Comparison of ENCODE assay signal across 22 cellular contexts in genomic region chr2:60066971-60067370, GRCh38.
"Had no signal": no experiment of that assay in that cellular context is flagged by ENCODE, and none has a peak within 500 bp of the region (broad histone marks: within the 10 kb centered on the region; RNA-seq: fewer than 3 reads in every experiment).

No MANE protein-coding gene starts in this region.

- H3K9ac ChIP-seq: KMS-11 had no signal

- H3K4me3 ChIP-seq: body of pancreas, PC-9 had no signal

- H2AFZ ChIP-seq: PC-9 had no signal

- H3K9me3 ChIP-seq: body of pancreas had no signal

- H3K27me3 ChIP-seq: body of pancreas had no signal

- DNase-seq: activated CD4-positive, alpha-beta memory T cell treated with anti-CD3 and anti-CD28 coated beads, Interleukin-2, amount 10 ng/mL, durations not matched to agents 7 days and 5 days; activated CD4-positive, alpha-beta T cell treated with anti-CD3 and anti-CD28 coated beads for 36 hours; activated CD4-positive, alpha-beta T cell treated with anti-CD3 and anti-CD28 coated beads, Interleukin-2, amount 50 U/mL, for 1 hour; activated gamma-delta T cell; activated naive CD4-positive, alpha-beta T cell treated with anti-CD3 and anti-CD28 coated beads, Interleukin-2, amount 10 ng/mL, durations not matched to agents 7 days and 5 days; activated naive CD8-positive, alpha-beta T cell treated with anti-CD3 and anti-CD28 coated beads for 36 hours; activated T-cell treated with anti-CD3 and anti-CD28 coated beads for 4 hours; activated T-cell treated with anti-CD3 and anti-CD28 coated beads, Interleukin-2, amount 50 U/mL, for 48 hours; body of pancreas; central memory CD4-positive, alpha-beta T cell; NCI-H1092; NCI-H1417 treated with DMSO at 0.1 percent for 48 hours; NCI-H1694; NCI-H2029 treated with DMSO at 0.1 percent for 48 hours; NCI-H345; NCI-H510A; NCI-H526 treated with DMSO at 0.1 percent for 48 hours; PC-9; SIG-M5; T-helper 1 cell had no signal

- H3K4me2 ChIP-seq: KMS-11, PC-9 had no signal

- H3K27ac ChIP-seq: body of pancreas, KMS-11, PC-9, VCaP had no signal
